Comparison of ENCODE assay signal across 1 cellular context in genomic region chr7:120949393-120949799, GRCh38.
TF ChIP-seq lines count a peak whose summit lies in the region.

No MANE protein-coding gene starts in this region.

TF ChIP-seq in WTC11, 78 proteins besides CTCF, POLR2A, EP300 and RAD21 (continued from another document):
- no peak for TF ChIP-seq ZNF232 (CRISPR knock-in tag; IDR thresholded peaks at IDR 0.05)
- TF ChIP-seq KAT7 (CRISPR knock-in tag; IDR thresholded peaks at IDR 0.05; ENCODE audit: borderline replicate concordance): no peak
- TF ChIP-seq NFATC4 (CRISPR knock-in tag; IDR thresholded peaks at IDR 0.05): no peak
- TF ChIP-seq MXD4 (CRISPR knock-in tag; IDR thresholded peaks at IDR 0.05; ENCODE audit: borderline replicate concordance): no peak
- TF ChIP-seq ELF4 (CRISPR knock-in tag; IDR thresholded peaks at IDR 0.05; ENCODE audit: low read depth): no peak
- TF ChIP-seq IRF1 (CRISPR knock-in tag; IDR thresholded peaks at IDR 0.05): no peak
- TF ChIP-seq ESRRA (CRISPR knock-in tag; IDR thresholded peaks at IDR 0.05; ENCODE audit: borderline replicate concordance): no peak
- TF ChIP-seq AR (CRISPR knock-in tag; IDR thresholded peaks at IDR 0.05): no peak
- no peak for TF ChIP-seq HMGA2 (CRISPR knock-in tag; IDR thresholded peaks at IDR 0.05)
- TF ChIP-seq E2F1 (CRISPR knock-in tag; IDR thresholded peaks at IDR 0.05): no peak
